ENCODE assay signal across 8 cellular contexts in the genomic region with DNA sequence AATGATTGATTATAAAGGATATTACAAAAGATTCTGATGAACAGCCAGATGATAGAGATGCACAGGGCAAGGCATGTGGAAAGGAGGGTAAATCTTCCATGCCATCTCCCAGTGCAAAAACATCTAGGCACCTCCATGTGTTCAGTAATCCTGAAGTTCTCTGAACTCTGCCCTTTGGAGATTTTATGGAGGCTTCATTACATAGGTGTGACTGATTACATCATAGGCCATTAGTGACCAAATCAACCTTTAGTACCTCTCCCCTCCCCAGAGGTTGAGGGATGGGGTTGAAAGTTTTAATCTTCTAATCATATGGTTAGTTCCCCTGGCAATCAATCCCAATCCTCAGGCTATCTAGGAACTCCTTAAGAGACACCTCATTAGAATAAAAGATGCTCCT.
"Had no signal": no experiment of that assay in that cellular context is flagged by ENCODE, and none has a peak within 500 bp of the region (broad histone marks: within the 10 kb centered on the region; RNA-seq: fewer than 3 reads in every experiment).

No MANE protein-coding gene starts in this region.

- H3K9me3 ChIP-seq: HAP-1 had no signal

- DNase-seq: GM23248, GOT3, H7, HFFc6, KBM-7 had no signal

- H3K36me3 ChIP-seq: HAP-1 had no signal

- H3K4me3 ChIP-seq: GM23248, HAP-1 had no signal

- ATAC-seq: HCT116, HepG2 had no signal
